ENCODE assay signal across 13 cellular contexts in genomic region chr12:11875414-11875935, GRCh38.
DNase-seq lines count a peak whose midpoint lies in the region; ATAC-seq and TF ChIP-seq lines count a peak whose summit lies in the region.
"Had no signal": no experiment of that assay in that cellular context is flagged by ENCODE, and none has a peak within 500 bp of the region (broad histone marks: within the 10 kb centered on the region; RNA-seq: fewer than 3 reads in every experiment).

No MANE protein-coding gene starts in this region.

- H3K9me3 ChIP-seq in KOPT-K1 (ENCODE audit: insufficient read depth, low read length, poor library complexity, severe bottlenecking) (no peaks in the 10 kb centered on the region), gastrocnemius medialis (no peaks in the 10 kb centered on the region), upper lobe of left lung (no peaks in the 10 kb centered on the region)
- H3K9me3 ChIP-seq: SJCRH30 had no signal

- TF ChIP-seq CTCF in coronary artery (IDR thresholded peaks at IDR 0.05) (no peak), gastrocnemius medialis (IDR thresholded peaks at IDR 0.05 in 4 of 5, conservative IDR thresholded peaks at IDR 0.05 in 1 of 5) (no peak), upper lobe of left lung (IDR thresholded peaks at IDR 0.05) (no peak)

- POLR2A ChIA-PET in activated CD4-positive, alpha-beta memory T cell treated with anti-CD3 and anti-CD28 coated beads for 36 hours (lab: Charles Lee): no interaction called here
- POLR2A ChIA-PET in activated CD4-positive, alpha-beta memory T cell treated with anti-CD3 and anti-CD28 coated beads, Interleukin-2, amount 10 ng/mL, durations not matched to agents 7 days and 5 days (lab: Charles Lee): interaction anchor here (2.0 kb wide), 1 partner anchor 106 kb away, joined by 5 read pairs; no protein-coding TSS in a partner anchor

- H3K27ac ChIP-seq in KOPT-K1 (ENCODE audit: low read depth, low read length, poor library complexity, severe bottlenecking): peak overlapping the region; percentile 94
- H3K27ac ChIP-seq in coronary artery: peak overlapping the region; percentile 15 to 39
- peak overlapping the region in 1 of 4 donors; percentile 18 for H3K27ac ChIP-seq in gastrocnemius medialis
- peak overlapping the region in 1 of 4 donors; percentile 15 for H3K27ac ChIP-seq in upper lobe of left lung
- H3K27ac ChIP-seq: C4-2B, SJCRH30 had no signal

- H3K27me3 Mint-ChIP-seq in activated CD4-positive, alpha-beta memory T cell treated with anti-CD3 and anti-CD28 coated beads for 36 hours: no peaks in the 10 kb centered on the region
- no peaks in the 10 kb centered on the region for H3K27me3 Mint-ChIP-seq in activated CD4-positive, alpha-beta memory T cell treated with anti-CD3 and anti-CD28 coated beads, Interleukin-2, amount 10 ng/mL, durations not matched to agents 7 days and 5 days

- intact Hi-C loops in activated CD4-positive, alpha-beta memory T cell treated with anti-CD3 and anti-CD28 coated beads for 36 hours (cut with micrococcal nuclease): loop anchor here (1.0 to 5.0 kb wide), 7 partner anchors 39 to 223 kb away; no protein-coding TSS in a partner anchor
- intact Hi-C loops in gastrocnemius medialis (cut with DNase I; ENCODE audit: low total_unique reads): no loop called here

- TF ChIP-seq EP300 in upper lobe of left lung (IDR thresholded peaks at IDR 0.05): no peak

- H3K36me3 ChIP-seq in KOPT-K1 (ENCODE audit: insufficient read depth, low read length) (peaks cover 33% of the 10 kb centered on the region), gastrocnemius medialis (peaks cover 0 to 6% of the 10 kb centered on the region in 2 donors), upper lobe of left lung (peaks cover 0 to 24% (median 7%) of the 10 kb centered on the region in 4 donors)
- H3K36me3 ChIP-seq: SJCRH30 had no signal

- H3K4me1 ChIP-seq in gastrocnemius medialis (peaks cover 12 to 14% of the 10 kb centered on the region in 2 donors), upper lobe of left lung (peaks cover 33 to 48% (median 44%) of the 10 kb centered on the region in 4 donors)

- peak; percentile 58 for DNase-seq in activated CD4-positive, alpha-beta memory T cell treated with anti-CD3 and anti-CD28 coated beads for 36 hours
- DNase-seq in activated CD4-positive, alpha-beta memory T cell treated with anti-CD3 and anti-CD28 coated beads, Interleukin-2, amount 10 ng/mL, durations not matched to agents 7 days and 5 days: no peak
- DNase-seq in coronary artery (ENCODE audit: low spot score) (no peak), gastrocnemius medialis (no peak), upper lobe of left lung (no peak)
- DNase-seq in stimulated activated naive CD8-positive, alpha-beta T cell treated with anti-CD3 and anti-CD28 coated beads, Interleukin-15, Interleukin-2, amounts not matched to agents 100 U/mL and 50 U/mL, for 24 hours: peak; percentile 17
- DNase-seq: foreskin melanocyte, NCI-H1417 treated with DMSO at 0.1 percent for 48 hours, SJCRH30 had no signal

- in situ Hi-C loops in gastrocnemius medialis (cut with MboI; ENCODE audit: low sequenced_read_pairs in 4 of 4): loop anchor here in 1 of 4 donors (25.0 kb wide), 1 partner anchor 112 kb away; no protein-coding TSS in a partner anchor

- H3K36me3 Mint-ChIP-seq in activated CD4-positive, alpha-beta memory T cell treated with anti-CD3 and anti-CD28 coated beads for 36 hours: peaks cover 60% of the 10 kb centered on the region
- H3K36me3 Mint-ChIP-seq in activated CD4-positive, alpha-beta memory T cell treated with anti-CD3 and anti-CD28 coated beads, Interleukin-2, amount 10 ng/mL, durations not matched to agents 7 days and 5 days (ENCODE audit: low read depth): peaks cover 60% of the 10 kb centered on the region

- H3K27ac Mint-ChIP-seq in activated CD4-positive, alpha-beta memory T cell treated with anti-CD3 and anti-CD28 coated beads for 36 hours: peak overlapping the region; percentile 77
- no peak overlapping the region for H3K27ac Mint-ChIP-seq in activated CD4-positive, alpha-beta memory T cell treated with anti-CD3 and anti-CD28 coated beads, Interleukin-2, amount 10 ng/mL, durations not matched to agents 7 days and 5 days

- no peak overlapping the region for H3K4me3 ChIP-seq in coronary artery
- no peak overlapping the region for H3K4me3 ChIP-seq in gastrocnemius medialis
- no peak overlapping the region for H3K4me3 ChIP-seq in upper lobe of left lung
- H3K4me3 ChIP-seq: SJCRH30 had no signal

- TF ChIP-seq POLR2A in gastrocnemius medialis (IDR thresholded peaks at IDR 0.05) (no peak), upper lobe of left lung (IDR thresholded peaks at IDR 0.05) (no peak)

- H3K4me3 Mint-ChIP-seq in activated CD4-positive, alpha-beta memory T cell treated with anti-CD3 and anti-CD28 coated beads for 36 hours: no peak overlapping the region
- no peak overlapping the region for H3K4me3 Mint-ChIP-seq in activated CD4-positive, alpha-beta memory T cell treated with anti-CD3 and anti-CD28 coated beads, Interleukin-2, amount 10 ng/mL, durations not matched to agents 7 days and 5 days
- H3K4me3 Mint-ChIP-seq: nephron had no signal

- CTCF ChIA-PET in activated CD4-positive, alpha-beta memory T cell treated with anti-CD3 and anti-CD28 coated beads for 36 hours (lab: Charles Lee): interaction anchor here (1.4 to 2.9 kb wide), 3 partner anchors 83 to 157 kb away, joined by 3 to 8 read pairs (median 6); no protein-coding TSS in a partner anchor
- CTCF ChIA-PET in activated CD4-positive, alpha-beta memory T cell treated with anti-CD3 and anti-CD28 coated beads, Interleukin-2, amount 10 ng/mL, durations not matched to agents 7 days and 5 days (lab: Charles Lee): no interaction called here

- no peaks in the 10 kb centered on the region for H3K27me3 ChIP-seq in gastrocnemius medialis
- H3K27me3 ChIP-seq in upper lobe of left lung: no peaks in the 10 kb centered on the region
- H3K27me3 ChIP-seq: SJCRH30 had no signal

- peaks cover 63% of the 10 kb centered on the region for H3K4me1 Mint-ChIP-seq in activated CD4-positive, alpha-beta memory T cell treated with anti-CD3 and anti-CD28 coated beads for 36 hours (ENCODE audit: low read depth)
- H3K4me1 Mint-ChIP-seq in activated CD4-positive, alpha-beta memory T cell treated with anti-CD3 and anti-CD28 coated beads, Interleukin-2, amount 10 ng/mL, durations not matched to agents 7 days and 5 days: peaks cover 34% of the 10 kb centered on the region

- ATAC-seq in stimulated activated naive CD8-positive, alpha-beta T cell treated with anti-CD3 and anti-CD28 coated beads, Interleukin-15, Interleukin-2, amounts not matched to agents 100 U/mL and 50 U/mL, for 24 hours: peak; percentile 93
- ATAC-seq in GM19455 (IDR thresholded peaks at IDR 0.05; ENCODE audit: unreplicated experiment) (no peak), gastrocnemius medialis (no peak), upper lobe of left lung (ENCODE audit: low FRiP score in 2 of 2) (no peak)

- WGBS in upper lobe of left lung, 2 donors: 55 to 58% methylated on average over 3 of the region's 3 CpGs

- no peaks in the 10 kb centered on the region for H3K9me3 Mint-ChIP-seq in activated CD4-positive, alpha-beta memory T cell treated with anti-CD3 and anti-CD28 coated beads for 36 hours
- no peaks in the 10 kb centered on the region for H3K9me3 Mint-ChIP-seq in activated CD4-positive, alpha-beta memory T cell treated with anti-CD3 and anti-CD28 coated beads, Interleukin-2, amount 10 ng/mL, durations not matched to agents 7 days and 5 days
- H3K9me3 Mint-ChIP-seq: nephron had no signal

Comparison
In these comparisons a context has a peak if more than half of its experiments do, and no peak if none do; other contexts are left out.
1. DNase-seq: peak in activated CD4-positive, alpha-beta memory T cell treated with anti-CD3 and anti-CD28 coated beads for 36 hours (single experiment) and stimulated activated naive CD8-positive, alpha-beta T cell treated with anti-CD3 and anti-CD28 coated beads, Interleukin-15, Interleukin-2, amounts not matched to agents 100 U/mL and 50 U/mL, for 24 hours (single experiment); none in activated CD4-positive, alpha-beta memory T cell treated with anti-CD3 and anti-CD28 coated beads, Interleukin-2, amount 10 ng/mL, durations not matched to agents 7 days and 5 days (single experiment), coronary artery (single experiment), gastrocnemius medialis (0 of 2) and upper lobe of left lung (0 of 2).